ENCODE assay signal across 8 cellular contexts in genomic region chr4:13627606-13628301, GRCh38. TPM values are rescaled to one million over a fixed set of nuclear protein-coding genes. Genes with fewer than 3 reads are reported as not detected.
DNase-seq lines count a peak whose midpoint lies in the region; ATAC-seq, FAIRE-seq and TF ChIP-seq lines count a peak whose summit lies in the region.

Gene BOD1L1, minus strand, starts transcription at chr4:13627725. Its CDS starts 138 bp downstream, at chr4:13627587.

- POLR2A ChIA-PET in activated CD4-positive, alpha-beta T cell treated with anti-CD3 and anti-CD28 coated beads, Interleukin-2, amount 10 ng/mL, durations not matched to agents 7 days and 5 days (lab: Charles Lee) = no interaction called here
- POLR2A ChIA-PET in HepG2 (lab: Yijun Ruan, JAX) = interaction anchor here (0.9 to 1.1 kb wide), 3 partner anchors 9 to 19 kb away, joined by 3 to 8 read pairs (median 3); no protein-coding TSS in a partner anchor

- peaks cover 11 to 29% (median 23%) of the 10 kb centered on the region in 10 experiments for H3K4me1 ChIP-seq in BLaER1 treated with 17β-estradiol and CSF1 and Interleukin-3, amounts not matched to agents 10 nM and 100 nM
- H3K4me1 ChIP-seq in HepG2 (ENCODE audit: insufficient read depth, low read length) = peaks cover 22% of the 10 kb centered on the region

- peak within 1 kb of the TSS; percentile 83 to 97 (median 91) for H3K4me2 ChIP-seq in BLaER1 treated with 17β-estradiol and CSF1 and Interleukin-3, amounts not matched to agents 10 nM and 100 nM
- H3K4me2 ChIP-seq in HepG2 (ENCODE audit: low read depth, low read length) = peak within 1 kb of the TSS; percentile 90

- H3K4me3 Mint-ChIP-seq in activated CD4-positive, alpha-beta T cell treated with anti-CD3 and anti-CD28 coated beads, Interleukin-2, amount 10 ng/mL, durations not matched to agents 7 days and 5 days = peak within 1 kb of the TSS; percentile 87
- H3K4me3 Mint-ChIP-seq in dendritic cell treated with granulocyte-macrophage colony-stimulating factor and Interleukin-4, amounts not matched to agents 40 ng/mL and 50 ng/mL, for 4 days = peak within 1 kb of the TSS; percentile 92

- H3K4me1 Mint-ChIP-seq in activated CD4-positive, alpha-beta T cell treated with anti-CD3 and anti-CD28 coated beads, Interleukin-2, amount 10 ng/mL, durations not matched to agents 7 days and 5 days = peaks cover 34% of the 10 kb centered on the region
- peaks cover 36% of the 10 kb centered on the region for H3K4me1 Mint-ChIP-seq in dendritic cell treated with granulocyte-macrophage colony-stimulating factor and Interleukin-4, amounts not matched to agents 40 ng/mL and 50 ng/mL, for 4 days (ENCODE audit: low read depth)

- peak within 1 kb of the TSS; percentile 82 to 98 (median 92) for H3K9ac ChIP-seq in BLaER1 treated with 17β-estradiol and CSF1 and Interleukin-3, amounts not matched to agents 10 nM and 100 nM
- peak within 1 kb of the TSS; percentile 91 for H3K9ac ChIP-seq in HepG2 (ENCODE audit: insufficient read depth, low read depth, low read length)

- TF ChIP-seq POLR2A in HepG2 (IDR thresholded peaks at IDR 0.05; ENCODE audit: insufficient read depth in 1 of 2, low read depth in 2 of 2, low read length in 2 of 2) = peak; percentile 81 to 84

- H3K36me3 Mint-ChIP-seq in activated CD4-positive, alpha-beta T cell treated with anti-CD3 and anti-CD28 coated beads, Interleukin-2, amount 10 ng/mL, durations not matched to agents 7 days and 5 days (ENCODE audit: low read depth) = peaks cover 5% of the 10 kb centered on the region
- H3K36me3 Mint-ChIP-seq in dendritic cell treated with granulocyte-macrophage colony-stimulating factor and Interleukin-4, amounts not matched to agents 40 ng/mL and 50 ng/mL, for 4 days (ENCODE audit: low read depth) = peaks cover 22% of the 10 kb centered on the region

- no peaks in the 10 kb centered on the region for H3K9me3 Mint-ChIP-seq in activated CD4-positive, alpha-beta T cell treated with anti-CD3 and anti-CD28 coated beads, Interleukin-2, amount 10 ng/mL, durations not matched to agents 7 days and 5 days
- H3K9me3 Mint-ChIP-seq in dendritic cell treated with granulocyte-macrophage colony-stimulating factor and Interleukin-4, amounts not matched to agents 40 ng/mL and 50 ng/mL, for 4 days = no peaks in the 10 kb centered on the region

- TF ChIP-seq CTCF in HepG2 (CRISPR knock-in tag; IDR thresholded peaks at IDR 0.05) = peak; percentile 83

- H3K36me3 ChIP-seq in BLaER1 treated with 17β-estradiol and CSF1 and Interleukin-3, amounts not matched to agents 10 nM and 100 nM = peaks cover 3 to 24% (median 8%) of the 10 kb centered on the region in 11 experiments; a peak in 15 of 22 replicates
- no peaks in the 10 kb centered on the region for H3K36me3 ChIP-seq in HepG2 (replicated peaks in 1 of 2; ENCODE audit: control insufficient read depth in 1 of 2, insufficient read depth in 2 of 2, low read length in 2 of 2)

- CTCF ChIA-PET in activated CD4-positive, alpha-beta T cell treated with anti-CD3 and anti-CD28 coated beads, Interleukin-2, amount 10 ng/mL, durations not matched to agents 7 days and 5 days (lab: Charles Lee) = interaction anchor here (0.7 to 3.2 kb wide), 4 partner anchors 14 to 23 kb away, joined by 3 to 14 read pairs (median 4); no protein-coding TSS in a partner anchor
- CTCF ChIA-PET in HepG2 (lab: Yijun Ruan, JAX; ENCODE audit: low intra/inter-chr PET ratio, low total read pairs) = interaction anchor here (1.3 kb wide), 1 partner anchor 27 kb away, joined by 5 read pairs; no protein-coding TSS in a partner anchor

- peak; percentile 18 to 59; a peak in 1 of 4 replicates for TF ChIP-seq EP300 in HepG2 (IDR thresholded peaks at IDR 0.05; ENCODE audit: low read depth in 2 of 2, low read length in 2 of 2)
- TF ChIP-seq EP300 in HepG2 (CRISPR knock-in tag; IDR thresholded peaks at IDR 0.05; ENCODE audit: borderline replicate concordance) = peak; percentile 29; the same call in 1 of the 2 replicates

- H2AFZ ChIP-seq in HepG2 (ENCODE audit: low read length) = peak within 1 kb of the TSS; percentile 67

- TSS peak; percentile 90 for BruUV-seq in HepG2 (replicated peaks; lab: Mats Ljungman, UMichigan)

- H3K27ac Mint-ChIP-seq in activated CD4-positive, alpha-beta T cell treated with anti-CD3 and anti-CD28 coated beads, Interleukin-2, amount 10 ng/mL, durations not matched to agents 7 days and 5 days = peak within 1 kb of the TSS; percentile 97
- H3K27ac Mint-ChIP-seq in dendritic cell treated with granulocyte-macrophage colony-stimulating factor and Interleukin-4, amounts not matched to agents 40 ng/mL and 50 ng/mL, for 4 days = peak within 1 kb of the TSS; percentile 98

- TF ChIP-seq RAD21 in HepG2 (CRISPR knock-in tag; IDR thresholded peaks at IDR 0.05) = no peak

- peaks cover 30% of the 10 kb centered on the region for H3K79me2 ChIP-seq in HepG2 (ENCODE audit: insufficient read depth, low read length)

- in situ Hi-C loops in HepG2 (cut with HindIII; ENCODE audit: extremely low pct_ligation_motif_present, low pct_unique_long_range_greater_than_20kb) = loop anchor here (25.0 kb wide), 2 partner anchors 1385 to 1535 kb away; partner anchors contain the start of gene CPEB2

- peak; percentile 88 for DNase-seq in GM19239 (ENCODE audit: insufficient read length, low spot score)
- DNase-seq in NCI-H524 (lab: John Stamatoyannopoulos, UW) = peak; percentile 67 to 88
- DNase-seq in activated CD4-positive, alpha-beta T cell treated with anti-CD3 and anti-CD28 coated beads, Interleukin-2, amount 10 ng/mL, durations not matched to agents 7 days and 5 days = peak; percentile 80
- DNase-seq in HepG2 (ENCODE audit: low spot score) = peak; percentile 90
- peak; percentile 78 for DNase-seq in stimulated activated CD4-positive, alpha-beta T cell treated with anti-CD3 and anti-CD28 coated beads, Interleukin-4, amount 100 ng/mL, for 1 hour

- no peaks in the 10 kb centered on the region for H3K27me3 Mint-ChIP-seq in activated CD4-positive, alpha-beta T cell treated with anti-CD3 and anti-CD28 coated beads, Interleukin-2, amount 10 ng/mL, durations not matched to agents 7 days and 5 days
- peaks cover 5% of the 10 kb centered on the region for H3K27me3 Mint-ChIP-seq in dendritic cell treated with granulocyte-macrophage colony-stimulating factor and Interleukin-4, amounts not matched to agents 40 ng/mL and 50 ng/mL, for 4 days

- no peaks in the 10 kb centered on the region for H3K27me3 ChIP-seq in BLaER1 treated with 17β-estradiol and CSF1 and Interleukin-3, amounts not matched to agents 10 nM and 100 nM
- no peaks in the 10 kb centered on the region; a peak in 1 of 5 replicates for H3K27me3 ChIP-seq in HepG2 (ENCODE audit: control insufficient read depth in 1 of 2, insufficient read depth in 2 of 2, low read length in 2 of 2)

- FAIRE-seq in GM19239 (lab: Jason Lieb, UNC) = peak; percentile 94
- peak; percentile 34 for FAIRE-seq in HepG2 (lab: Jason Lieb, UNC)

- H4K20me1 ChIP-seq in BLaER1 treated with 17β-estradiol and CSF1 and Interleukin-3, amounts not matched to agents 10 nM and 100 nM = peaks cover 0 to 44% (median 38%) of the 10 kb centered on the region in 11 experiments; a peak in 16 of 22 replicates
- H4K20me1 ChIP-seq in HepG2 (ENCODE audit: insufficient read depth, low read length) = peaks cover 4% of the 10 kb centered on the region; the same call in 1 of the 2 replicates

- peak; percentile 87 for ATAC-seq in HG03457 (IDR thresholded peaks at IDR 0.05; ENCODE audit: unreplicated experiment)
- peak; percentile 96 for ATAC-seq in HepG2

- WGBS in HepG2 (ENCODE audit: low lambda C conversion rate) = 2% methylated on average over 28 of the region's 55 CpGs

- intact Hi-C loops in dendritic cell treated with granulocyte-macrophage colony-stimulating factor and Interleukin-4, amounts not matched to agents 40 ng/mL and 50 ng/mL, for 4 days (cut with micrococcal nuclease) = loop anchor here (2.0 to 5.0 kb wide), 2 partner anchors 143 to 1375 kb away; partner anchors contain the start of genes CPEB2 and RAB28
- intact Hi-C loops in HepG2 (cut with micrococcal nuclease; ENCODE audit: unreplicated experiment) = loop anchor here (10.0 kb wide), 1 partner anchor 1377 kb away; the partner anchor contains the start of gene CPEB2

- H3K27ac ChIP-seq in BLaER1 treated with 17β-estradiol and CSF1 and Interleukin-3, amounts not matched to agents 10 nM and 100 nM = peak within 1 kb of the TSS; percentile 85 to 98 (median 94)
- H3K27ac ChIP-seq in HepG2 (ENCODE audit: extremely low read length, insufficient read depth, low read length) = peak within 1 kb of the TSS; percentile 78

- H3K9me3 ChIP-seq in BLaER1 treated with 17β-estradiol and CSF1 and Interleukin-3, amounts not matched to agents 10 nM and 100 nM (replicated peaks in 1 of 11) = no peaks in the 10 kb centered on the region
- H3K9me3 ChIP-seq in HepG2 (ENCODE audit: low read length) = no peaks in the 10 kb centered on the region

- H3K4me3 ChIP-seq in BLaER1 treated with 17β-estradiol and CSF1 and Interleukin-3, amounts not matched to agents 10 nM and 100 nM = peak within 1 kb of the TSS; percentile 72 to 95 (median 85)
- peak within 1 kb of the TSS; percentile 78 to 97 (median 91) for H3K4me3 ChIP-seq in HepG2 (replicated peaks in 1 of 3; ENCODE audit: insufficient read depth in 1 of 3, low read depth in 2 of 3, low read length in 3 of 3)

RNA-seq across cellular contexts. Expression of gene BOD1L1, which starts in this region (rescaled TPM):
- 10 to 100 TPM; 37.7 to 43.1 TPM for total RNA-seq in activated CD4-positive, alpha-beta T cell treated with anti-CD3 and anti-CD28 coated beads, Interleukin-2, amount 10 ng/mL, durations not matched to agents 7 days and 5 days
- 17.9 and 22.7 TPM in 2 replicates for total RNA-seq in HepG2 (2016; rRNA removed; fragmentation: Illumina TruSeq; extraction: Trizol)
- 2.3 and 2.8 TPM in 2 replicates for total RNA-seq in HepG2 (2016; cell fraction: cytosol; rRNA removed; fragmentation: Illumina TruSeq; extraction: Trizol; ENCODE audit: low read depth)
- 15.8 and 22.0 TPM in 2 replicates for total RNA-seq in HepG2 (2016; cell fraction: insoluble cytoplasmic fraction; rRNA removed; fragmentation: Illumina TruSeq; extraction: Trizol)
- 4.8 and 5.1 TPM in 2 replicates for total RNA-seq in HepG2 (2016; cell fraction: membrane; rRNA removed; fragmentation: Illumina TruSeq; extraction: Trizol)
- 40.8 and 44.9 TPM in 2 replicates for total RNA-seq in HepG2 (2016; cell fraction: nucleus; rRNA removed; fragmentation: Illumina TruSeq; extraction: Trizol)
- polyA plus RNA-seq in HepG2 (2011; rRNA removed) = 10.7 and 11.7 TPM in 2 replicates
- 4.8 and 6.3 TPM in 2 replicates for polyA plus RNA-seq in HepG2 (2011; cell fraction: cytosol; rRNA removed)
- polyA plus RNA-seq in HepG2 (2011; cell fraction: nucleus; rRNA removed) = 16.0 and 46.5 TPM in 2 replicates
- 13.4 and 16.1 TPM in 2 replicates for polyA plus RNA-seq in HepG2 (2012)
- polyA plus RNA-seq in HepG2 (2016; cell fraction: cytosol; fragmentation: Illumina TruSeq; extraction: Trizol; ENCODE audit: low read depth) = 0.58 and 1.0 TPM in 2 replicates
- polyA plus RNA-seq in HepG2 (2016; cell fraction: insoluble cytoplasmic fraction; fragmentation: Illumina TruSeq; extraction: Trizol; ENCODE audit: low read depth) = 14.3 and 16.2 TPM in 2 replicates
- 1.9 TPM in 2 replicates for polyA plus RNA-seq in HepG2 (2016; cell fraction: membrane; fragmentation: Illumina TruSeq; extraction: Trizol; ENCODE audit: low read depth)
- polyA plus RNA-seq in HepG2 (2016; cell fraction: nucleus; fragmentation: Illumina TruSeq; extraction: Trizol; ENCODE audit: insufficient read depth, low read depth) = 33.3 and 41.9 TPM in 2 replicates
- 8.9 and 16.2 TPM in 2 replicates for polyA minus RNA-seq in HepG2 (2011; rRNA and poly(A)+ RNA removed; ENCODE audit: low replicate concordance)
- polyA minus RNA-seq in HepG2 (2011; cell fraction: cytosol; rRNA and poly(A)+ RNA removed) = 13.9 and 14.4 TPM in 2 replicates
- polyA minus RNA-seq in HepG2 (2011; cell fraction: nucleus; rRNA and poly(A)+ RNA removed) = 64.6 and 77.0 TPM in 2 replicates

Comparison
In these comparisons a context has a peak if more than half of its experiments do, and no peak if none do; other contexts are left out.
1. Peak in every context shown above with its lines: DNase-seq, ATAC-seq, H3K4me3 ChIP-seq and H3K27ac ChIP-seq.